ENCODE assay signal across 10 cellular contexts in genomic region chr15:101207867-101208288, GRCh38. TPM values are rescaled to one million over a fixed set of nuclear protein-coding genes. Genes with fewer than 3 reads are reported as not detected.
A peak's percentile ranks its signal among the peaks of the same experiment; 100 is the strongest.
DNase-seq lines count a peak whose midpoint lies in the region; ATAC-seq and TF ChIP-seq lines count a peak whose summit lies in the region.
"Had no signal": no experiment of that assay in that cellular context is flagged by ENCODE, and none has a peak within 500 bp of the region (broad histone marks: within the 10 kb centered on the region; RNA-seq: fewer than 3 reads in every experiment).

No MANE protein-coding gene starts in this region.

- no peaks in the 10 kb centered on the region for H3K36me3 ChIP-seq in suprapubic skin

- peaks cover 77% of the 10 kb centered on the region for H3K4me1 Mint-ChIP-seq in activated CD4-positive, alpha-beta T cell treated with anti-CD3 and anti-CD28 coated beads, Interleukin-2, amount 10 ng/mL, durations not matched to agents 24 days and 14 days
- H3K4me1 Mint-ChIP-seq in activated CD8-positive, alpha-beta T cell treated with anti-CD3 and anti-CD28 coated beads for 36 hours (ENCODE audit: low read depth), result peaks cover 88% of the 10 kb centered on the region

- TF ChIP-seq POLR2A in suprapubic skin (IDR thresholded peaks at IDR 0.05), result no peak

- intact Hi-C loops in activated CD4-positive, alpha-beta T cell treated with anti-CD3 and anti-CD28 coated beads, Interleukin-2, amount 10 ng/mL, durations not matched to agents 24 days and 14 days (cut with micrococcal nuclease), result loop anchor here (2.0 to 5.0 kb wide), 3 partner anchors 19 to 606 kb away; partner anchors contain the start of genes ASB7 and LINS1
- intact Hi-C loops in activated CD8-positive, alpha-beta T cell treated with anti-CD3 and anti-CD28 coated beads for 36 hours (cut with micrococcal nuclease), result loop anchor here (2.0 to 5.0 kb wide), 2 partner anchors 19 to 34 kb away; no protein-coding TSS in a partner anchor
- intact Hi-C loops in left cardiac atrium (cut with DNase I), result no loop called here

- H3K9me3 Mint-ChIP-seq in activated CD4-positive, alpha-beta T cell treated with anti-CD3 and anti-CD28 coated beads, Interleukin-2, amount 10 ng/mL, durations not matched to agents 24 days and 14 days, result no peaks in the 10 kb centered on the region
- H3K9me3 Mint-ChIP-seq in activated CD8-positive, alpha-beta T cell treated with anti-CD3 and anti-CD28 coated beads for 36 hours, result no peaks in the 10 kb centered on the region

- H3K27me3 Mint-ChIP-seq in activated CD4-positive, alpha-beta T cell treated with anti-CD3 and anti-CD28 coated beads, Interleukin-2, amount 10 ng/mL, durations not matched to agents 24 days and 14 days, result no peaks in the 10 kb centered on the region
- H3K27me3 Mint-ChIP-seq in activated CD8-positive, alpha-beta T cell treated with anti-CD3 and anti-CD28 coated beads for 36 hours, result no peaks in the 10 kb centered on the region

- H3K4me3 Mint-ChIP-seq in activated CD4-positive, alpha-beta T cell treated with anti-CD3 and anti-CD28 coated beads, Interleukin-2, amount 10 ng/mL, durations not matched to agents 24 days and 14 days, result peak overlapping the region; percentile 43
- H3K4me3 Mint-ChIP-seq in activated CD8-positive, alpha-beta T cell treated with anti-CD3 and anti-CD28 coated beads for 36 hours, result no peak overlapping the region

- peak overlapping the region; percentile 52 for H3K27ac Mint-ChIP-seq in activated CD4-positive, alpha-beta T cell treated with anti-CD3 and anti-CD28 coated beads, Interleukin-2, amount 10 ng/mL, durations not matched to agents 24 days and 14 days
- H3K27ac Mint-ChIP-seq in activated CD8-positive, alpha-beta T cell treated with anti-CD3 and anti-CD28 coated beads for 36 hours, result peak overlapping the region; percentile 99

- H3K27me3 ChIP-seq in suprapubic skin, result no peaks in the 10 kb centered on the region

- H3K9me3 ChIP-seq in suprapubic skin, result no peaks in the 10 kb centered on the region

- peaks cover 36% of the 10 kb centered on the region for H3K36me3 Mint-ChIP-seq in activated CD4-positive, alpha-beta T cell treated with anti-CD3 and anti-CD28 coated beads, Interleukin-2, amount 10 ng/mL, durations not matched to agents 24 days and 14 days (ENCODE audit: low read depth)
- peaks cover 35% of the 10 kb centered on the region for H3K36me3 Mint-ChIP-seq in activated CD8-positive, alpha-beta T cell treated with anti-CD3 and anti-CD28 coated beads for 36 hours (ENCODE audit: low read depth)

- ATAC-seq in activated CD8-positive, alpha-beta T cell treated with anti-CD3 and anti-CD28 coated beads for 36 hours, result no peak
- ATAC-seq in left cardiac atrium (peak; percentile 56 to 67), HG02642 (IDR thresholded peaks at IDR 0.05; ENCODE audit: poor library complexity, unreplicated experiment) (no peak), GM19397 (IDR thresholded peaks at IDR 0.05; ENCODE audit: unreplicated experiment) (no peak)
- ATAC-seq: stimulated activated naive CD8-positive, alpha-beta T cell treated with anti-CD3 and anti-CD28 coated beads, Interleukin-15, Interleukin-2, amounts not matched to agents 100 U/mL and 50 U/mL, for 24 hours had no signal

- TF ChIP-seq EP300 in suprapubic skin (IDR thresholded peaks at IDR 0.05), result no peak

- H3K4me3 ChIP-seq in suprapubic skin, result no peak overlapping the region

- no peak for DNase-seq in activated CD4-positive, alpha-beta T cell treated with anti-CD3 and anti-CD28 coated beads, Interleukin-2, amount 10 ng/mL, durations not matched to agents 24 days and 14 days
- no peak for DNase-seq in activated CD4-positive, alpha-beta T cell treated with anti-CD3 and anti-CD28 coated beads, Interleukin-2, amount 50 U/mL, for 4 hours
- no peak for DNase-seq in activated CD8-positive, alpha-beta T cell treated with anti-CD3 and anti-CD28 coated beads for 36 hours
- DNase-seq in left cardiac atrium (peak; percentile 50), suprapubic skin (ENCODE audit: low spot score in 2 of 2) (no peak), OCI-M1 (lab: John Stamatoyannopoulos, UW) (no peak)
- DNase-seq: NCI-H526 treated with DMSO at 0.1 percent for 48 hours; stimulated activated naive CD8-positive, alpha-beta T cell treated with anti-CD3 and anti-CD28 coated beads, Interleukin-15, Interleukin-2, amounts not matched to agents 100 U/mL and 50 U/mL, for 24 hours had no signal

- no peak for TF ChIP-seq CTCF in activated CD8-positive, alpha-beta T cell treated with anti-CD3 and anti-CD28 coated beads for 36 hours (IDR thresholded peaks at IDR 0.05)
- no peak for TF ChIP-seq CTCF in suprapubic skin (IDR thresholded peaks at IDR 0.05)

- peak overlapping the region; percentile 27 for H3K27ac ChIP-seq in suprapubic skin

- CTCF ChIA-PET in activated CD8-positive, alpha-beta T cell treated with anti-CD3 and anti-CD28 coated beads for 36 hours (lab: Charles Lee), result no interaction called here

- 71% methylated on average over 5 of the region's 5 CpGs for WGBS in suprapubic skin

- H3K4me1 ChIP-seq in suprapubic skin, result peaks cover 92% of the 10 kb centered on the region

- POLR2A ChIA-PET in activated CD8-positive, alpha-beta T cell treated with anti-CD3 and anti-CD28 coated beads for 36 hours (lab: Charles Lee), result interaction anchor here (0.6 to 0.7 kb wide), 2 partner anchors 8 to 44 kb away, joined by 3 to 5 read pairs; partner anchors contain the start of gene CHSY1

RNA-seq across cellular contexts. Expression of gene CHSY1, which starts 44.0 kb away (rescaled TPM):
- total RNA-seq in activated CD4-positive, alpha-beta T cell treated with anti-CD3 and anti-CD28 coated beads, Interleukin-2, amount 10 ng/mL, durations not matched to agents 24 days and 14 days, result 61.7 and 62.6 TPM in 2 replicates
- total RNA-seq in activated CD8-positive, alpha-beta T cell treated with anti-CD3 and anti-CD28 coated beads for 36 hours, result 10 to 100 TPM; 57.9 to 58.3 TPM
- total RNA-seq in left cardiac atrium (10 to 100 TPM; 18.8 to 42.0 TPM), suprapubic skin (10 to 100 TPM; 29.7 to 39.6 (median 30.5) TPM)

Comparison
In these comparisons a context has a peak if more than half of its experiments do, and no peak if none do; other contexts are left out.
1. ATAC-seq: peak in left cardiac atrium (2 of 2); none in activated CD8-positive, alpha-beta T cell treated with anti-CD3 and anti-CD28 coated beads for 36 hours (single experiment), HG02642 (single experiment) and GM19397 (single experiment).
2. intact Hi-C loops: an anchor here in activated CD4-positive, alpha-beta T cell treated with anti-CD3 and anti-CD28 coated beads, Interleukin-2, amount 10 ng/mL, durations not matched to agents 24 days and 14 days (2.0 to 5.0 kb wide) and activated CD8-positive, alpha-beta T cell treated with anti-CD3 and anti-CD28 coated beads for 36 hours (2.0 to 5.0 kb wide); none called in left cardiac atrium.